ENCODE assay signal across 1 cellular context in the genomic region with DNA sequence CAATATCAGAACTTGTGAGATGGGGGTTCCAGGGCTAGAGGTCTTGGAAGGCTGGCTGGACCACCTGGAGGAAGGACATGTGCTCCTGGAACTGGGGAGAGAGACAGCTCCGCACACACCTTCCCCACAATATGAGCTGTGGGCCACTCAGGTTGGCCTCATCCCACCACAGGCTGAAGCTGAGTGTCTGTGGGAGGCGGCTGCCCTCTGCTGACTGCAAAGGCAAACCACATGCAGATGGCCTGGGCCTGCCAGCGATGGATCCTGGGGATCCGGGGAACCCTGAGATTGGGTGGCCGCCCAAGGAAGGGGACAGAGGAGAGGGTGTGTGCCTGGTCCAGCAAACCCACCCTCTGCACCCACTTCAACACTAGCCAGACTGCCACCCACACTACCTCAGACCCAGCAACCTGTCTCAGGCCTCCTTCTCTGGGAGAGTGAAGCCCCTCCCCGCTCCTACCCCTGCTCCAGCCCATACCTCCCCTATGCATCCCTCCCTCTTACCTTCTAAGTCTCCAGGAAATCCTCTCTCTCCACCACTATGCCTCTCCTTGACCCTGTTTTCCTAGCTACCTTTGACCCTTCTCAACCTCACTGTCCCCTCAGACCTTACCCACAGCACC.
TF ChIP-seq lines count a peak whose summit lies in the region.

No MANE protein-coding gene starts in this region.

TF ChIP-seq in K562, 482 proteins besides CTCF, POLR2A, EP300 and RAD21 (continued from another document and continues in another):
- TF ChIP-seq, protein P1, sequence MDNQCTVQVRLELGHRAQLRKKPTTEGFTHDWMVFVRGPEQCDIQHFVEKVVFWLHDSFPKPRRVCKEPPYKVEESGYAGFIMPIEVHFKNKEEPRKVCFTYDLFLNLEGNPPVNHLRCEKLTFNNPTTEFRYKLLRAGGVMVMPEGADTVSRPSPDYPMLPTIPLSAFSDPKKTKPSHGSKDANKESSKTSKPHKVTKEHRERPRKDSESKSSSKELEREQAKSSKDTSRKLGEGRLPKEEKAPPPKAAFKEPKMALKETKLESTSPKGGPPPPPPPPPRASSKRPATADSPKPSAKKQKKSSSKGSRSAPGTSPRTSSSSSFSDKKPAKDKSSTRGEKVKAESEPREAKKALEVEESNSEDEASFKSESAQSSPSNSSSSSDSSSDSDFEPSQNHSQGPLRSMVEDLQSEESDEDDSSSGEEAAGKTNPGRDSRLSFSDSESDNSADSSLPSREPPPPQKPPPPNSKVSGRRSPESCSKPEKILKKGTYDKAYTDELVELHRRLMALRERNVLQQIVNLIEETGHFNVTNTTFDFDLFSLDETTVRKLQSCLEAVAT (IDR thresholded peaks at IDR 0.05) = no peak
- TF ChIP-seq CBFB (CRISPR knock-in tag; IDR thresholded peaks at IDR 0.05) (peak; percentile 87; the same call in 1 of the 2 replicates), MTF1 (CRISPR knock-in tag; IDR thresholded peaks at IDR 0.05; ENCODE audit: borderline replicate concordance) (no peak), MAZ (CRISPR knock-in tag; conservative IDR thresholded peaks at IDR 0.05 in 1 of 2, IDR thresholded peaks at IDR 0.05 in 1 of 2) (0 out of 4 replicates have a peak, but pooled peaks of 1 of the 2 experiments have one; percentile 18), JUN (IDR thresholded peaks at IDR 0.05; ENCODE audit: borderline replicate concordance, low read depth, low read length) (peak; percentile 35; the same call in 1 of the 2 replicates), JUN (CRISPR knock-in tag; IDR thresholded peaks at IDR 0.05; ENCODE audit: borderline replicate concordance) (no peak), TCFL5 (CRISPR knock-in tag; conservative IDR thresholded peaks at IDR 0.05) (no peak), TAF9B (IDR thresholded peaks at IDR 0.05; ENCODE audit: partially characterized antibody) (no peak), POLR2AphosphoS5 (IDR thresholded peaks at IDR 0.05; ENCODE audit: control insufficient read depth, insufficient read depth, low read depth, low read length) (no peak), DMBX1 (CRISPR knock-in tag; IDR thresholded peaks at IDR 0.05; ENCODE audit: borderline replicate concordance) (no peak), PTBP1 (IDR thresholded peaks at IDR 0.05; ENCODE audit: low read depth, low read length) (no peak), TCF3 (CRISPR knock-in tag; IDR thresholded peaks at IDR 0.05) (0 out of 2 replicates have a peak, but pooled peaks have one; percentile 4), BRCA1 (IDR thresholded peaks at IDR 0.05) (no peak), BRCA1 (CRISPR knock-in tag; IDR thresholded peaks at IDR 0.05) (no peak), ZNF695 (CRISPR knock-in tag; IDR thresholded peaks at IDR 0.05) (no peak), ZZZ3 (IDR thresholded peaks at IDR 0.05) (no peak), POU5F1 (IDR thresholded peaks at IDR 0.05; ENCODE audit: borderline replicate concordance, low read depth, low read length, partially characterized antibody) (no peak), ARID2 (IDR thresholded peaks at IDR 0.05) (peak; percentile 58; the same call in 1 of the 2 replicates), STAG1 (CRISPR knock-in tag; IDR thresholded peaks at IDR 0.05; ENCODE audit: borderline replicate concordance) (peak; percentile 96), ZSCAN32 (CRISPR knock-in tag; IDR thresholded peaks at IDR 0.05) (no peak), KLF13 (tag; IDR thresholded peaks at IDR 0.05; ENCODE audit: borderline replicate concordance, low read depth) (no peak), ZFP1 (CRISPR knock-in tag; IDR thresholded peaks at IDR 0.05) (no peak), CBX2 (IDR thresholded peaks at IDR 0.05; ENCODE audit: insufficient read depth, low read length, poor library complexity, severe bottlenecking) (no peak)
- TF ChIP-seq, protein P2, sequence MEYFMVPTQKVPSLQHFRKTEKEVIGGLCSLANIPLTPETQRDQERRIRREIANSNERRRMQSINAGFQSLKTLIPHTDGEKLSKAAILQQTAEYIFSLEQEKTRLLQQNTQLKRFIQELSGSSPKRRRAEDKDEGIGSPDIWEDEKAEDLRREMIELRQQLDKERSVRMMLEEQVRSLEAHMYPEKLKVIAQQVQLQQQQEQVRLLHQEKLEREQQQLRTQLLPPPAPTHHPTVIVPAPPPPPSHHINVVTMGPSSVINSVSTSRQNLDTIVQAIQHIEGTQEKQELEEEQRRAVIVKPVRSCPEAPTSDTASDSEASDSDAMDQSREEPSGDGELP (CRISPR knock-in tag; IDR thresholded peaks at IDR 0.05; ENCODE audit: borderline replicate concordance) = peak; percentile 37; the same call in 1 of the 2 replicates
- TF ChIP-seq, protein P3, sequence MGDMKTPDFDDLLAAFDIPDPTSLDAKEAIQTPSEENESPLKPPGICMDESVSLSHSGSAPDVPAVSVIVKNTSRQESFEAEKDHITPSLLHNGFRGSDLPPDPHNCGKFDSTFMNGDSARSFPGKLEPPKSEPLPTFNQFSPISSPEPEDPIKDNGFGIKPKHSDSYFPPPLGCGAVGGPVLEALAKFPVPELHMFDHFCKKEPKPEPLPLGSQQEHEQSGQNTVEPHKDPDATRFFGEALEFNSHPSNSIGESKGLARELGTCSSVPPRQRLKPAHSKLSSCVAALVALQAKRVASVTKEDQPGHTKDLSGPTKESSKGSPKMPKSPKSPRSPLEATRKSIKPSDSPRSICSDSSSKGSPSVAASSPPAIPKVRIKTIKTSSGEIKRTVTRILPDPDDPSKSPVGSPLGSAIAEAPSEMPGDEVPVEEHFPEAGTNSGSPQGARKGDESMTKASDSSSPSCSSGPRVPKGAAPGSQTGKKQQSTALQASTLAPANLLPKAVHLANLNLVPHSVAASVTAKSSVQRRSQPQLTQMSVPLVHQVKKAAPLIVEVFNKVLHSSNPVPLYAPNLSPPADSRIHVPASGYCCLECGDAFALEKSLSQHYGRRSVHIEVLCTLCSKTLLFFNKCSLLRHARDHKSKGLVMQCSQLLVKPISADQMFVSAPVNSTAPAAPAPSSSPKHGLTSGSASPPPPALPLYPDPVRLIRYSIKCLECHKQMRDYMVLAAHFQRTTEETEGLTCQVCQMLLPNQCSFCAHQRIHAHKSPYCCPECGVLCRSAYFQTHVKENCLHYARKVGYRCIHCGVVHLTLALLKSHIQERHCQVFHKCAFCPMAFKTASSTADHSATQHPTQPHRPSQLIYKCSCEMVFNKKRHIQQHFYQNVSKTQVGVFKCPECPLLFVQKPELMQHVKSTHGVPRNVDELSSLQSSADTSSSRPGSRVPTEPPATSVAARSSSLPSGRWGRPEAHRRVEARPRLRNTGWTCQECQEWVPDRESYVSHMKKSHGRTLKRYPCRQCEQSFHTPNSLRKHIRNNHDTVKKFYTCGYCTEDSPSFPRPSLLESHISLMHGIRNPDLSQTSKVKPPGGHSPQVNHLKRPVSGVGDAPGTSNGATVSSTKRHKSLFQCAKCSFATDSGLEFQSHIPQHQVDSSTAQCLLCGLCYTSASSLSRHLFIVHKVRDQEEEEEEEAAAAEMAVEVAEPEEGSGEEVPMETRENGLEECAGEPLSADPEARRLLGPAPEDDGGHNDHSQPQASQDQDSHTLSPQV (IDR thresholded peaks at IDR 0.05) = no peak
- TF ChIP-seq, protein P4, sequence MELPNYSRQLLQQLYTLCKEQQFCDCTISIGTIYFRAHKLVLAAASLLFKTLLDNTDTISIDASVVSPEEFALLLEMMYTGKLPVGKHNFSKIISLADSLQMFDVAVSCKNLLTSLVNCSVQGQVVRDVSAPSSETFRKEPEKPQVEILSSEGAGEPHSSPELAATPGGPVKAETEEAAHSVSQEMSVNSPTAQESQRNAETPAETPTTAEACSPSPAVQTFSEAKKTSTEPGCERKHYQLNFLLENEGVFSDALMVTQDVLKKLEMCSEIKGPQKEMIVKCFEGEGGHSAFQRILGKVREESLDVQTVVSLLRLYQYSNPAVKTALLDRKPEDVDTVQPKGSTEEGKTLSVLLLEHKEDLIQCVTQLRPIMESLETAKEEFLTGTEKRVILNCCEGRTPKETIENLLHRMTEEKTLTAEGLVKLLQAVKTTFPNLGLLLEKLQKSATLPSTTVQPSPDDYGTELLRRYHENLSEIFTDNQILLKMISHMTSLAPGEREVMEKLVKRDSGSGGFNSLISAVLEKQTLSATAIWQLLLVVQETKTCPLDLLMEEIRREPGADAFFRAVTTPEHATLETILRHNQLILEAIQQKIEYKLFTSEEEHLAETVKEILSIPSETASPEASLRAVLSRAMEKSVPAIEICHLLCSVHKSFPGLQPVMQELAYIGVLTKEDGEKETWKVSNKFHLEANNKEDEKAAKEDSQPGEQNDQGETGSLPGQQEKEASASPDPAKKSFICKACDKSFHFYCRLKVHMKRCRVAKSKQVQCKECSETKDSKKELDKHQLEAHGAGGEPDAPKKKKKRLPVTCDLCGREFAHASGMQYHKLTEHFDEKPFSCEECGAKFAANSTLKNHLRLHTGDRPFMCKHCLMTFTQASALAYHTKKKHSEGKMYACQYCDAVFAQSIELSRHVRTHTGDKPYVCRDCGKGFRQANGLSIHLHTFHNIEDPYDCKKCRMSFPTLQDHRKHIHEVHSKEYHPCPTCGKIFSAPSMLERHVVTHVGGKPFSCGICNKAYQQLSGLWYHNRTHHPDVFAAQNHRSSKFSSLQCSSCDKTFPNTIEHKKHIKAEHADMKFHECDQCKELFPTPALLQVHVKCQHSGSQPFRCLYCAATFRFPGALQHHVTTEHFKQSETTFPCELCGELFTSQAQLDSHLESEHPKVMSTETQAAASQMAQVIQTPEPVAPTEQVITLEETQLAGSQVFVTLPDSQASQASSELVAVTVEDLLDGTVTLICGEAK (IDR thresholded peaks at IDR 0.05) = no peak
- TF ChIP-seq, protein P4 (CRISPR knock-in tag; IDR thresholded peaks at IDR 0.05) = no peak
- TF ChIP-seq, protein P5, sequence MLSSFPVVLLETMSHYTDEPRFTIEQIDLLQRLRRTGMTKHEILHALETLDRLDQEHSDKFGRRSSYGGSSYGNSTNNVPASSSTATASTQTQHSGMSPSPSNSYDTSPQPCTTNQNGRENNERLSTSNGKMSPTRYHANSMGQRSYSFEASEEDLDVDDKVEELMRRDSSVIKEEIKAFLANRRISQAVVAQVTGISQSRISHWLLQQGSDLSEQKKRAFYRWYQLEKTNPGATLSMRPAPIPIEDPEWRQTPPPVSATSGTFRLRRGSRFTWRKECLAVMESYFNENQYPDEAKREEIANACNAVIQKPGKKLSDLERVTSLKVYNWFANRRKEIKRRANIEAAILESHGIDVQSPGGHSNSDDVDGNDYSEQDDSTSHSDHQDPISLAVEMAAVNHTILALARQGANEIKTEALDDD (IDR thresholded peaks at IDR 0.05) = no peak
- TF ChIP-seq, protein P6, sequence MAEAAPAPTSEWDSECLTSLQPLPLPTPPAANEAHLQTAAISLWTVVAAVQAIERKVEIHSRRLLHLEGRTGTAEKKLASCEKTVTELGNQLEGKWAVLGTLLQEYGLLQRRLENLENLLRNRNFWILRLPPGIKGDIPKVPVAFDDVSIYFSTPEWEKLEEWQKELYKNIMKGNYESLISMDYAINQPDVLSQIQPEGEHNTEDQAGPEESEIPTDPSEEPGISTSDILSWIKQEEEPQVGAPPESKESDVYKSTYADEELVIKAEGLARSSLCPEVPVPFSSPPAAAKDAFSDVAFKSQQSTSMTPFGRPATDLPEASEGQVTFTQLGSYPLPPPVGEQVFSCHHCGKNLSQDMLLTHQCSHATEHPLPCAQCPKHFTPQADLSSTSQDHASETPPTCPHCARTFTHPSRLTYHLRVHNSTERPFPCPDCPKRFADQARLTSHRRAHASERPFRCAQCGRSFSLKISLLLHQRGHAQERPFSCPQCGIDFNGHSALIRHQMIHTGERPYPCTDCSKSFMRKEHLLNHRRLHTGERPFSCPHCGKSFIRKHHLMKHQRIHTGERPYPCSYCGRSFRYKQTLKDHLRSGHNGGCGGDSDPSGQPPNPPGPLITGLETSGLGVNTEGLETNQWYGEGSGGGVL (CRISPR knock-in tag; IDR thresholded peaks at IDR 0.05) = no peak
- TF ChIP-seq, protein P7, sequence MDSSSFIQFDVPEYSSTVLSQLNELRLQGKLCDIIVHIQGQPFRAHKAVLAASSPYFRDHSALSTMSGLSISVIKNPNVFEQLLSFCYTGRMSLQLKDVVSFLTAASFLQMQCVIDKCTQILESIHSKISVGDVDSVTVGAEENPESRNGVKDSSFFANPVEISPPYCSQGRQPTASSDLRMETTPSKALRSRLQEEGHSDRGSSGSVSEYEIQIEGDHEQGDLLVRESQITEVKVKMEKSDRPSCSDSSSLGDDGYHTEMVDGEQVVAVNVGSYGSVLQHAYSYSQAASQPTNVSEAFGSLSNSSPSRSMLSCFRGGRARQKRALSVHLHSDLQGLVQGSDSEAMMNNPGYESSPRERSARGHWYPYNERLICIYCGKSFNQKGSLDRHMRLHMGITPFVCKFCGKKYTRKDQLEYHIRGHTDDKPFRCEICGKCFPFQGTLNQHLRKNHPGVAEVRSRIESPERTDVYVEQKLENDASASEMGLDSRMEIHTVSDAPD (CRISPR knock-in tag; IDR thresholded peaks at IDR 0.05) = no peak
- TF ChIP-seq, protein P8, sequence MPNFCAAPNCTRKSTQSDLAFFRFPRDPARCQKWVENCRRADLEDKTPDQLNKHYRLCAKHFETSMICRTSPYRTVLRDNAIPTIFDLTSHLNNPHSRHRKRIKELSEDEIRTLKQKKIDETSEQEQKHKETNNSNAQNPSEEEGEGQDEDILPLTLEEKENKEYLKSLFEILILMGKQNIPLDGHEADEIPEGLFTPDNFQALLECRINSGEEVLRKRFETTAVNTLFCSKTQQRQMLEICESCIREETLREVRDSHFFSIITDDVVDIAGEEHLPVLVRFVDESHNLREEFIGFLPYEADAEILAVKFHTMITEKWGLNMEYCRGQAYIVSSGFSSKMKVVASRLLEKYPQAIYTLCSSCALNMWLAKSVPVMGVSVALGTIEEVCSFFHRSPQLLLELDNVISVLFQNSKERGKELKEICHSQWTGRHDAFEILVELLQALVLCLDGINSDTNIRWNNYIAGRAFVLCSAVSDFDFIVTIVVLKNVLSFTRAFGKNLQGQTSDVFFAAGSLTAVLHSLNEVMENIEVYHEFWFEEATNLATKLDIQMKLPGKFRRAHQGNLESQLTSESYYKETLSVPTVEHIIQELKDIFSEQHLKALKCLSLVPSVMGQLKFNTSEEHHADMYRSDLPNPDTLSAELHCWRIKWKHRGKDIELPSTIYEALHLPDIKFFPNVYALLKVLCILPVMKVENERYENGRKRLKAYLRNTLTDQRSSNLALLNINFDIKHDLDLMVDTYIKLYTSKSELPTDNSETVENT (CRISPR knock-in tag; IDR thresholded peaks at IDR 0.05) = no peak
